12 cellular contexts compared by ENCODE assay signal in the genomic region with DNA sequence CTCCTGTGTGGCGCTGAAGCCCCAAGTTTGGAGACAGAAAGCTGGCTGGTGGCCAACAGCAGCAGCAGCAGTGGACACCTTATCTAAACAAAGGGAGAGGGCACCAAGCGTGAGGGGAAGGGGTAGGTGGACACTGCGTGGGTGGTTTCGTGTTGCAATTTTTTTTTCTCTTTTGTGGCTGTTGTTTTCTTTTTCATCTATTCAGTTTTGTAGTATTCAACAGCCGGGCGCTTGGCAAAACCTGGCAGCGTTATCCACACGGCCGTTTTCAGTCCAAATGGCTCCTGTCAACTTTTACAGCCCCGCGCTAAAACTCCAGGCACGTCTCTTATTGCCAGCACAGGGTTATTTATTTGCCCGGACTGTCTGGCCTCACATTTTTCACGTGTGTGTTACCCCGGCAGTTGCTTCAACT.
A peak's percentile ranks its signal among the peaks of the same experiment; 100 is the strongest.
DNase-seq lines count a peak whose midpoint lies in the region; ATAC-seq and TF ChIP-seq lines count a peak whose summit lies in the region.
"Had no signal": no experiment of that assay in that cellular context is flagged by ENCODE, and none has a peak within 500 bp of the region (broad histone marks: within the 10 kb centered on the region; RNA-seq: fewer than 3 reads in every experiment).

No MANE protein-coding gene starts in this region.

- H3K36me3 Mint-ChIP-seq in GM23338 (ENCODE audit: low read depth), result no peaks in the 10 kb centered on the region

- H3K4me3 Mint-ChIP-seq in GM23338, result no peak overlapping the region

- H3K4me1 Mint-ChIP-seq in GM23338, result peaks cover 17% of the 10 kb centered on the region

- no peaks in the 10 kb centered on the region for H3F3A ChIP-seq in GM23338 (replicated peaks; ENCODE audit: low read depth)

- ATAC-seq in GM23338 (no peak), GM19023 (IDR thresholded peaks at IDR 0.05; ENCODE audit: unreplicated experiment) (no peak)

- H3K36me3 ChIP-seq in ovary, result no peaks in the 10 kb centered on the region
- H3K36me3 ChIP-seq in GM23338 (ENCODE audit: insufficient read depth), result no peaks in the 10 kb centered on the region
- H3K36me3 ChIP-seq: tibial nerve had no signal

- intact Hi-C loops in ovary (cut with DNase I), result no loop called here

- WGBS in ovary, 3 donors, result 37 to 45% (median 41%) methylated on average over 15 of the region's 15 CpGs

- no peaks in the 10 kb centered on the region for H3K9me3 Mint-ChIP-seq in GM23338

- no peaks in the 10 kb centered on the region for H3K79me2 ChIP-seq in GM23338 (replicated peaks; ENCODE audit: insufficient read depth)

- H3K27me3 Mint-ChIP-seq in GM23338 (ENCODE audit: insufficient read depth, low read depth, poor library complexity), result peaks cover 12% of the 10 kb centered on the region

- no peak for TF ChIP-seq EP300 in ovary (IDR thresholded peaks at IDR 0.05)

- no peaks in the 10 kb centered on the region for H3K9me2 ChIP-seq in GM23338 (ENCODE audit: insufficient read depth)

- H3K9me3 ChIP-seq in ovary, result no peaks in the 10 kb centered on the region
- H3K9me3 ChIP-seq: tibial nerve had no signal

- H3K27ac ChIP-seq in ovary (peak overlapping the region in 1 of 2 donors; percentile 4), GM23338 (ENCODE audit: low read depth) (no peak overlapping the region)
- H3K27ac ChIP-seq: epithelial cell of prostate, tibial nerve had no signal

- DNase-seq in H4 (ENCODE audit: low spot score) (peak; percentile 70), NCI-H69 (lab: John Stamatoyannopoulos, UW) (peak; percentile 78), fibroblast of the aortic adventitia (ENCODE audit: low read depth) (peak; percentile 11), ovary (peak in 3 of 5 donors; percentile 38 to 42 (median 40)), A172 (ENCODE audit: low spot score) (no peak), GM23338 (ENCODE audit: low spot score) (no peak), midbrain (lab: John Stamatoyannopoulos, UW) (no peak)
- DNase-seq: EL, T-helper 9 cell had no signal

- H3K27ac Mint-ChIP-seq in GM23338, result no peak overlapping the region

- no peak for TF ChIP-seq CTCF in fibroblast of the aortic adventitia (IDR thresholded peaks at IDR 0.05; ENCODE audit: insufficient read depth, low read length)
- TF ChIP-seq CTCF in ovary (IDR thresholded peaks at IDR 0.05), result no peak
- no peak for TF ChIP-seq CTCF in GM23338 (conservative IDR thresholded peaks at IDR 0.05; ENCODE audit: low read depth in 2 of 2)

- H3K4me3 ChIP-seq in fibroblast of the aortic adventitia (ENCODE audit: low read depth, low read length), result no peak overlapping the region
- no peak overlapping the region for H3K4me3 ChIP-seq in ovary
- H3K4me3 ChIP-seq in GM23338, result no peak overlapping the region
- H3K4me3 ChIP-seq: tibial nerve had no signal

- no peaks in the 10 kb centered on the region for H4K20me1 ChIP-seq in GM23338 (replicated peaks; ENCODE audit: insufficient read depth)

- H2AFZ ChIP-seq in GM23338, result no peak overlapping the region

- H3K4me2 ChIP-seq in GM23338, result no peak overlapping the region

- no peak for TF ChIP-seq POLR2A in ovary (IDR thresholded peaks at IDR 0.05)

- H3K27me3 ChIP-seq in ovary (no peaks in the 10 kb centered on the region), GM23338 (ENCODE audit: insufficient read depth) (no peaks in the 10 kb centered on the region)
- H3K27me3 ChIP-seq: tibial nerve had no signal

- H3K4me1 ChIP-seq in ovary (ENCODE audit: insufficient read depth) (peaks cover 4% of the 10 kb centered on the region), GM23338 (ENCODE audit: insufficient read depth) (no peaks in the 10 kb centered on the region)

TF ChIP-seq in GM23338, 12 proteins besides CTCF, POLR2A, EP300 and RAD21 (continues in another document):
- TF ChIP-seq EZH2 (IDR thresholded peaks at IDR 0.05; ENCODE audit: low read depth, unreplicated experiment) (no peak), STAT1 (IDR thresholded peaks at IDR 0.05; ENCODE audit: unreplicated experiment) (no peak), POLR2AphosphoS5 (IDR thresholded peaks at IDR 0.05; ENCODE audit: low read depth) (no peak), ZNF331 (CRISPR knock-in tag; IDR thresholded peaks at IDR 0.05; ENCODE audit: low read depth) (no peak), JUNB (IDR thresholded peaks at IDR 0.05; ENCODE audit: unreplicated experiment) (no peak), CREB1 (CRISPR knock-in tag; IDR thresholded peaks at IDR 0.05; ENCODE audit: low read depth) (no peak)
- TF ChIP-seq, protein P1, sequence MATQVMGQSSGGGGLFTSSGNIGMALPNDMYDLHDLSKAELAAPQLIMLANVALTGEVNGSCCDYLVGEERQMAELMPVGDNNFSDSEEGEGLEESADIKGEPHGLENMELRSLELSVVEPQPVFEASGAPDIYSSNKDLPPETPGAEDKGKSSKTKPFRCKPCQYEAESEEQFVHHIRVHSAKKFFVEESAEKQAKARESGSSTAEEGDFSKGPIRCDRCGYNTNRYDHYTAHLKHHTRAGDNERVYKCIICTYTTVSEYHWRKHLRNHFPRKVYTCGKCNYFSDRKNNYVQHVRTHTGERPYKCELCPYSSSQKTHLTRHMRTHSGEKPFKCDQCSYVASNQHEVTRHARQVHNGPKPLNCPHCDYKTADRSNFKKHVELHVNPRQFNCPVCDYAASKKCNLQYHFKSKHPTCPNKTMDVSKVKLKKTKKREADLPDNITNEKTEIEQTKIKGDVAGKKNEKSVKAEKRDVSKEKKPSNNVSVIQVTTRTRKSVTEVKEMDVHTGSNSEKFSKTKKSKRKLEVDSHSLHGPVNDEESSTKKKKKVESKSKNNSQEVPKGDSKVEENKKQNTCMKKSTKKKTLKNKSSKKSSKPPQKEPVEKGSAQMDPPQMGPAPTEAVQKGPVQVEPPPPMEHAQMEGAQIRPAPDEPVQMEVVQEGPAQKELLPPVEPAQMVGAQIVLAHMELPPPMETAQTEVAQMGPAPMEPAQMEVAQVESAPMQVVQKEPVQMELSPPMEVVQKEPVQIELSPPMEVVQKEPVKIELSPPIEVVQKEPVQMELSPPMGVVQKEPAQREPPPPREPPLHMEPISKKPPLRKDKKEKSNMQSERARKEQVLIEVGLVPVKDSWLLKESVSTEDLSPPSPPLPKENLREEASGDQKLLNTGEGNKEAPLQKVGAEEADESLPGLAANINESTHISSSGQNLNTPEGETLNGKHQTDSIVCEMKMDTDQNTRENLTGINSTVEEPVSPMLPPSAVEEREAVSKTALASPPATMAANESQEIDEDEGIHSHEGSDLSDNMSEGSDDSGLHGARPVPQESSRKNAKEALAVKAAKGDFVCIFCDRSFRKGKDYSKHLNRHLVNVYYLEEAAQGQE (IDR thresholded peaks at IDR 0.05; ENCODE audit: unreplicated experiment), result no peak
- TF ChIP-seq, protein P2, sequence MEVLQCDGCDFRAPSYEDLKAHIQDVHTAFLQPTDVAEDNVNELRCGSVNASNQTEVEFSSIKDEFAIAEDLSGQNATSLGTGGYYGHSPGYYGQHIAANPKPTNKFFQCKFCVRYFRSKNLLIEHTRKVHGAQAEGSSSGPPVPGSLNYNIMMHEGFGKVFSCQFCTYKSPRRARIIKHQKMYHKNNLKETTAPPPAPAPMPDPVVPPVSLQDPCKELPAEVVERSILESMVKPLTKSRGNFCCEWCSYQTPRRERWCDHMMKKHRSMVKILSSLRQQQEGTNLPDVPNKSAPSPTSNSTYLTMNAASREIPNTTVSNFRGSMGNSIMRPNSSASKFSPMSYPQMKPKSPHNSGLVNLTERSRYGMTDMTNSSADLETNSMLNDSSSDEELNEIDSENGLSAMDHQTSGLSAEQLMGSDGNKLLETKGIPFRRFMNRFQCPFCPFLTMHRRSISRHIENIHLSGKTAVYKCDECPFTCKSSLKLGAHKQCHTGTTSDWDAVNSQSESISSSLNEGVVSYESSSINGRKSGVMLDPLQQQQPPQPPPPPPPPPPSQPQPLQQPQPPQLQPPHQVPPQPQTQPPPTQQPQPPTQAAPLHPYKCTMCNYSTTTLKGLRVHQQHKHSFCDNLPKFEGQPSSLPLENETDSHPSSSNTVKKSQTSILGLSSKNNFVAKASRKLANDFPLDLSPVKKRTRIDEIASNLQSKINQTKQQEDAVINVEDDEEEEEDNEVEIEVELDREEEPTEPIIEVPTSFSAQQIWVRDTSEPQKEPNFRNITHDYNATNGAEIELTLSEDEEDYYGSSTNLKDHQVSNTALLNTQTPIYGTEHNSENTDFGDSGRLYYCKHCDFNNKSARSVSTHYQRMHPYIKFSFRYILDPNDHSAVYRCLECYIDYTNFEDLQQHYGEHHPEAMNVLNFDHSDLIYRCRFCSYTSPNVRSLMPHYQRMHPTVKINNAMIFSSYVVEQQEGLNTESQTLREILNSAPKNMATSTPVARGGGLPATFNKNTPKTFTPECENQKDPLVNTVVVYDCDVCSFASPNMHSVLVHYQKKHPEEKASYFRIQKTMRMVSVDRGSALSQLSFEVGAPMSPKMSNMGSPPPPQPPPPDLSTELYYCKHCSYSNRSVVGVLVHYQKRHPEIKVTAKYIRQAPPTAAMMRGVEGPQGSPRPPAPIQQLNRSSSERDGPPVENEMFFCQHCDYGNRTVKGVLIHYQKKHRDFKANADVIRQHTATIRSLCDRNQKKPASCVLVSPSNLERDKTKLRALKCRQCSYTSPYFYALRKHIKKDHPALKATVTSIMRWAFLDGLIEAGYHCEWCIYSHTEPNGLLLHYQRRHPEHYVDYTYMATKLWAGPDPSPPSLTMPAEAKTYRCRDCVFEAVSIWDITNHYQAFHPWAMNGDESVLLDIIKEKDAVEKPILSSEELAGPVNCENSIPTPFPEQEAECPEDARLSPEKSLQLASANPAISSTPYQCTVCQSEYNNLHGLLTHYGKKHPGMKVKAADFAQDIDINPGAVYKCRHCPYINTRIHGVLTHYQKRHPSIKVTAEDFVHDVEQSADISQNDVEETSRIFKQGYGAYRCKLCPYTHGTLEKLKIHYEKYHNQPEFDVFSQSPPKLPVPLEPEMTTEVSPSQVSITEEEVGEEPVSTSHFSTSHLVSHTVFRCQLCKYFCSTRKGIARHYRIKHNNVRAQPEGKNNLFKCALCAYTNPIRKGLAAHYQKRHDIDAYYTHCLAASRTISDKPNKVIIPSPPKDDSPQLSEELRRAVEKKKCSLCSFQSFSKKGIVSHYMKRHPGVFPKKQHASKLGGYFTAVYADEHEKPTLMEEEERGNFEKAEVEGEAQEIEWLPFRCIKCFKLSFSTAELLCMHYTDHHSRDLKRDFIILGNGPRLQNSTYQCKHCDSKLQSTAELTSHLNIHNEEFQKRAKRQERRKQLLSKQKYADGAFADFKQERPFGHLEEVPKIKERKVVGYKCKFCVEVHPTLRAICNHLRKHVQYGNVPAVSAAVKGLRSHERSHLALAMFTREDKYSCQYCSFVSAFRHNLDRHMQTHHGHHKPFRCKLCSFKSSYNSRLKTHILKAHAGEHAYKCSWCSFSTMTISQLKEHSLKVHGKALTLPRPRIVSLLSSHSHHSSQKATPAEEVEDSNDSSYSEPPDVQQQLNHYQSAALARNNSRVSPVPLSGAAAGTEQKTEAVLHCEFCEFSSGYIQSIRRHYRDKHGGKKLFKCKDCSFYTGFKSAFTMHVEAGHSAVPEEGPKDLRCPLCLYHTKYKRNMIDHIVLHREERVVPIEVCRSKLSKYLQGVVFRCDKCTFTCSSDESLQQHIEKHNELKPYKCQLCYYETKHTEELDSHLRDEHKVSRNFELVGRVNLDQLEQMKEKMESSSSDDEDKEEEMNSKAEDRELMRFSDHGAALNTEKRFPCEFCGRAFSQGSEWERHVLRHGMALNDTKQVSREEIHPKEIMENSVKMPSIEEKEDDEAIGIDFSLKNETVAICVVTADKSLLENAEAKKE (CRISPR knock-in tag; IDR thresholded peaks at IDR 0.05), result no peak

Comparison
In these comparisons a context has a peak if more than half of its experiments do, and no peak if none do; other contexts are left out.
1. DNase-seq: peak in H4 (single experiment), NCI-H69 (single experiment), fibroblast of the aortic adventitia (single experiment) and ovary (3 of 5); none in A172 (single experiment), GM23338 (single experiment) and midbrain (single experiment).